ENCODE assay signal across 8 cellular contexts in genomic region chr10:21329995-21330627, GRCh38.
A peak's percentile ranks its signal among the peaks of the same experiment; 100 is the strongest.
DNase-seq lines count a peak whose midpoint lies in the region; ATAC-seq and TF ChIP-seq lines count a peak whose summit lies in the region.

No MANE protein-coding gene starts in this region.

- peak; percentile 76 for DNase-seq in GM04504 (ENCODE audit: low read depth)
- DNase-seq in Panc1 (ENCODE audit: low read depth, low spot score), result no peak
- DNase-seq in esophagus muscularis mucosa (ENCODE audit: extremely low spot score), result no peak
- DNase-seq in activated CD4-positive, alpha-beta T cell treated with anti-CD3 and anti-CD28 coated beads, Interleukin-2, amount 50 U/mL, for 48 hours, result no peak
- DNase-seq in iPS-NIHi11 (ENCODE audit: low spot score), result no peak
- DNase-seq in NCI-H1930 (lab: John Stamatoyannopoulos, UW), result no peak
- no peak for DNase-seq in activated T-cell treated with anti-CD3 and anti-CD28 coated beads, Interleukin-2, amount 50 U/mL, for 4 hours

- no peaks in the 10 kb centered on the region for H3K4me1 Mint-ChIP-seq in activated T-cell treated with anti-CD3 and anti-CD28 coated beads, Interleukin-2, amount 50 U/mL, for 4 hours (ENCODE audit: low read depth)

- no peaks in the 10 kb centered on the region for H3K79me2 ChIP-seq in parathyroid adenoma

- H3K9ac ChIP-seq in parathyroid adenoma, result no peak overlapping the region

- in situ Hi-C loops in Panc1 (cut with HindIII; ENCODE audit: low pct_unique_long_range_greater_than_20kb, low sequenced_read_pairs), result no loop called here

- POLR2A ChIA-PET in Panc1 (lab: Charles Lee), result interaction anchor here (0.5 to 0.9 kb wide), 2 partner anchors 20 to 22 kb away, joined by 9 to 16 read pairs; no protein-coding TSS in a partner anchor

- 45% methylated on average over 4 of the region's 4 CpGs for WGBS in esophagus muscularis mucosa

- peak overlapping the region; percentile 14 for H3K4me2 ChIP-seq in parathyroid adenoma (ENCODE audit: low read length)

- H3K4me3 Mint-ChIP-seq in activated T-cell treated with anti-CD3 and anti-CD28 coated beads, Interleukin-2, amount 50 U/mL, for 4 hours, result no peak overlapping the region

- no peaks in the 10 kb centered on the region for H3K36me3 Mint-ChIP-seq in activated T-cell treated with anti-CD3 and anti-CD28 coated beads, Interleukin-2, amount 50 U/mL, for 4 hours (ENCODE audit: insufficient read depth)

- H3K36me3 ChIP-seq in Panc1 (ENCODE audit: control insufficient read depth, insufficient read depth, low read length), result no peaks in the 10 kb centered on the region
- H3K36me3 ChIP-seq in esophagus muscularis mucosa, result no peaks in the 10 kb centered on the region
- H3K36me3 ChIP-seq in parathyroid adenoma (ENCODE audit: control insufficient read depth, insufficient read depth, low read length), result no peaks in the 10 kb centered on the region

- H3K27ac ChIP-seq in Panc1 (ENCODE audit: low read length) (peak overlapping the region; percentile 79), esophagus muscularis mucosa (replicated peaks in 1 of 4) (peak overlapping the region in 3 of 4 donors; percentile 35 to 54 (median 50)), parathyroid adenoma (peak overlapping the region; percentile 40)

- H3K9me3 Mint-ChIP-seq in activated T-cell treated with anti-CD3 and anti-CD28 coated beads, Interleukin-2, amount 50 U/mL, for 4 hours, result no peaks in the 10 kb centered on the region

- H3K9me3 ChIP-seq in Panc1 (ENCODE audit: control insufficient read depth, insufficient read depth, low read depth, low read length), result no peaks in the 10 kb centered on the region
- H3K9me3 ChIP-seq in esophagus muscularis mucosa, result no peaks in the 10 kb centered on the region
- H3K9me3 ChIP-seq in parathyroid adenoma (ENCODE audit: control insufficient read depth, low read length), result no peaks in the 10 kb centered on the region

- BruUV-seq in Panc1 (replicated peaks; lab: Mats Ljungman, UMichigan), result no TSS peak

- no peak for TF ChIP-seq CTCF in Panc1 (IDR thresholded peaks at IDR 0.05)
- no peak for TF ChIP-seq CTCF in esophagus muscularis mucosa (IDR thresholded peaks at IDR 0.05)
- no peak for TF ChIP-seq CTCF in parathyroid adenoma (IDR thresholded peaks at IDR 0.05)

- TF ChIP-seq POLR2A in esophagus muscularis mucosa (IDR thresholded peaks at IDR 0.05; ENCODE audit: low read depth), result no peak

- H2AFZ ChIP-seq in parathyroid adenoma, result peak overlapping the region; percentile 4

- no peak for TF ChIP-seq EP300 in esophagus muscularis mucosa (IDR thresholded peaks at IDR 0.05)

- H3K27me3 Mint-ChIP-seq in activated T-cell treated with anti-CD3 and anti-CD28 coated beads, Interleukin-2, amount 50 U/mL, for 4 hours (ENCODE audit: low read depth), result peaks cover 5% of the 10 kb centered on the region

- CTCF ChIA-PET in Panc1 (lab: Charles Lee), result no interaction called here

- peak; percentile 83 for ATAC-seq in Panc1
- no peak for ATAC-seq in activated T-cell treated with anti-CD3 and anti-CD28 coated beads, Interleukin-2, amount 50 U/mL, for 4 hours

- H3K4me1 ChIP-seq in Panc1 (ENCODE audit: control insufficient read depth, insufficient read depth, low read length), result peaks cover 30% of the 10 kb centered on the region
- peaks cover 12 to 33% (median 23%) of the 10 kb centered on the region in 4 donors for H3K4me1 ChIP-seq in esophagus muscularis mucosa
- H3K4me1 ChIP-seq in parathyroid adenoma, result peaks cover 19% of the 10 kb centered on the region

- intact Hi-C loops in Panc1 (cut with micrococcal nuclease; ENCODE audit: unreplicated experiment), result no loop called here
- intact Hi-C loops in esophagus muscularis mucosa (cut with DNase I), result loop anchor here (10.0 kb wide), 1 partner anchor 165 kb away; no protein-coding TSS in a partner anchor

- H3K4me3 ChIP-seq in Panc1 (ENCODE audit: low read depth in 2 of 2, low read length in 2 of 2) (no peak overlapping the region), esophagus muscularis mucosa (no peak overlapping the region), parathyroid adenoma (ENCODE audit: low read depth, low read length) (no peak overlapping the region)

- no peaks in the 10 kb centered on the region for H3K27me3 ChIP-seq in Panc1 (ENCODE audit: control insufficient read depth, insufficient read depth, low read length)
- H3K27me3 ChIP-seq in esophagus muscularis mucosa, result no peaks in the 10 kb centered on the region
- no peaks in the 10 kb centered on the region for H3K27me3 ChIP-seq in parathyroid adenoma (ENCODE audit: control insufficient read depth, insufficient read depth, low read length)
